Comparison of ENCODE assay signal across 30 cellular contexts in genomic region chr2:128610496-128610895, GRCh38.
"Had no signal": no experiment of that assay in that cellular context is flagged by ENCODE, and none has a peak within 500 bp of the region (broad histone marks: within the 10 kb centered on the region; RNA-seq: fewer than 3 reads in every experiment).

No MANE protein-coding gene starts in this region.

- H3K4me1 Mint-ChIP-seq: activated CD4-positive, alpha-beta T cell treated with anti-CD3 and anti-CD28 coated beads, Interleukin-2, amount 10 ng/mL, durations not matched to agents 24 days and 14 days; activated naive CD4-positive, alpha-beta T cell treated with anti-CD3 and anti-CD28 coated beads, Interleukin-2, amount 50 U/mL, for 24 hours; activated naive CD8-positive, alpha-beta T cell treated with anti-CD3 and anti-CD28 coated beads, Interleukin-2, amount 10 ng/mL, durations not matched to agents 7 days and 5 days had no signal

- H3K9me3 Mint-ChIP-seq: activated CD4-positive, alpha-beta T cell treated with anti-CD3 and anti-CD28 coated beads, Interleukin-2, amount 10 ng/mL, durations not matched to agents 24 days and 14 days; activated naive CD4-positive, alpha-beta T cell treated with anti-CD3 and anti-CD28 coated beads, Interleukin-2, amount 50 U/mL, for 24 hours; activated naive CD8-positive, alpha-beta T cell treated with anti-CD3 and anti-CD28 coated beads, Interleukin-2, amount 10 ng/mL, durations not matched to agents 7 days and 5 days; activated T-cell treated with anti-CD3 and anti-CD28 coated beads, Interleukin-2, amount 50 U/mL, for 24 hours; activated T-helper 2 cell treated with anti-CD3 and anti-CD28 coated beads, Interferon-gamma antibody, Interleukin-2, Interleukin-4, amounts not matched to agents 10 μg/mL and 5 μg/mL and 100 μg/mL, durations not matched to agents 14 hours and 24 hours and 36 hours; T-helper 1 cell treated with Interleukin-12 subunit alpha and Interleukin-12 subunit beta and Interleukin-4 antibody, amounts not matched to agents 30 μg/mL and 1 μg/mL, for 36 hours; T-helper 2 cell treated with Interferon-gamma antibody and Interleukin-4, amounts not matched to agents 5 μg/mL and 100 μg/mL, for 36 hours had no signal

- H3K36me3 Mint-ChIP-seq: activated naive CD4-positive, alpha-beta T cell treated with anti-CD3 and anti-CD28 coated beads, Interleukin-2, amount 50 U/mL, for 24 hours; activated naive CD8-positive, alpha-beta T cell treated with anti-CD3 and anti-CD28 coated beads, Interleukin-2, amount 10 ng/mL, durations not matched to agents 7 days and 5 days had no signal

- H3K27ac ChIP-seq: ascending aorta, cardiac muscle cell, SJSA1 had no signal

- H3K27me3 Mint-ChIP-seq: activated CD4-positive, alpha-beta T cell treated with anti-CD3 and anti-CD28 coated beads, Interleukin-2, amount 10 ng/mL, durations not matched to agents 24 days and 14 days; activated naive CD4-positive, alpha-beta T cell treated with anti-CD3 and anti-CD28 coated beads, Interleukin-2, amount 50 U/mL, for 24 hours; activated naive CD8-positive, alpha-beta T cell treated with anti-CD3 and anti-CD28 coated beads, Interleukin-2, amount 10 ng/mL, durations not matched to agents 7 days and 5 days; activated T-cell treated with anti-CD3 and anti-CD28 coated beads, Interleukin-2, amount 50 U/mL, for 24 hours had no signal

- H3K4me1 ChIP-seq: SJSA1 had no signal

- H3K27ac Mint-ChIP-seq: activated CD4-positive, alpha-beta T cell treated with anti-CD3 and anti-CD28 coated beads, Interleukin-2, amount 10 ng/mL, durations not matched to agents 24 days and 14 days; activated CD8-positive, alpha-beta T cell treated with anti-CD3 and anti-CD28 coated beads, Interleukin-2, amount 10 ng/mL, durations not matched to agents 7 days and 5 days; activated naive CD4-positive, alpha-beta T cell treated with anti-CD3 and anti-CD28 coated beads, Interleukin-2, amount 50 U/mL, for 24 hours; activated naive CD8-positive, alpha-beta T cell treated with anti-CD3 and anti-CD28 coated beads, Interleukin-2, amount 10 ng/mL, durations not matched to agents 7 days and 5 days; activated T-cell treated with anti-CD3 and anti-CD28 coated beads, Interleukin-2, amount 50 U/mL, for 24 hours; activated T-helper 2 cell treated with anti-CD3 and anti-CD28 coated beads, Interferon-gamma antibody, Interleukin-2, Interleukin-4, amounts not matched to agents 10 μg/mL and 5 μg/mL and 100 μg/mL, durations not matched to agents 14 hours and 24 hours and 36 hours; T-helper 1 cell treated with Interleukin-12 subunit alpha and Interleukin-12 subunit beta and Interleukin-4 antibody, amounts not matched to agents 30 μg/mL and 1 μg/mL, for 36 hours; T-helper 2 cell treated with Interferon-gamma antibody and Interleukin-4, amounts not matched to agents 5 μg/mL and 100 μg/mL, for 36 hours had no signal

- H3K36me3 ChIP-seq: ascending aorta, cardiac muscle cell, MG63, SJSA1 had no signal

- H3K27me3 ChIP-seq: ascending aorta, MG63, SJSA1 had no signal

- H3K4me3 ChIP-seq: ascending aorta, cardiac muscle cell, MG63, SJSA1 had no signal

- DNase-seq: activated CD4-positive, alpha-beta T cell treated with anti-CD3 and anti-CD28 coated beads, Interleukin-2, amount 10 ng/mL, durations not matched to agents 24 days and 14 days; activated CD4-positive, alpha-beta T cell treated with anti-CD3 and anti-CD28 coated beads, Interleukin-2, amount 50 U/mL, for 48 hours; activated CD8-positive, alpha-beta T cell treated with anti-CD3 and anti-CD28 coated beads, Interleukin-2, amount 10 ng/mL, durations not matched to agents 7 days and 5 days; activated gamma-delta T cell; activated naive CD4-positive, alpha-beta T cell treated with Interleukin-2 at 50 U/mL for 16 hours; activated T-cell treated with anti-CD3 and anti-CD28 coated beads, Interleukin-2, amount 50 U/mL, for 24 hours; amygdala; Kasumi-1; KG1; MG63; NCI-H1048; NCI-H1105 treated with DMSO at 0.1 percent for 48 hours; NCI-H1436; NCI-H1694; NCI-H1930; NCI-H2081 treated with DMSO at 0.1 percent for 48 hours; NCI-H226; NCI-H446 treated with DMSO at 0.1 percent for 48 hours; NCI-H524 treated with DMSO at 0.1 percent for 48 hours; SHP77 treated with DMSO at 0.1 percent for 48 hours; SK-N-SH had no signal

- ATAC-seq: activated CD8-positive, alpha-beta T cell treated with anti-CD3 and anti-CD28 coated beads, Interleukin-2, amount 10 ng/mL, durations not matched to agents 7 days and 5 days; Panc1 had no signal

- H3K9me3 ChIP-seq: ascending aorta, MG63, SJSA1, SK-N-SH had no signal

- H3K4me3 Mint-ChIP-seq: activated CD4-positive, alpha-beta T cell treated with anti-CD3 and anti-CD28 coated beads, Interleukin-2, amount 10 ng/mL, durations not matched to agents 24 days and 14 days; activated CD8-positive, alpha-beta T cell treated with anti-CD3 and anti-CD28 coated beads, Interleukin-2, amount 10 ng/mL, durations not matched to agents 7 days and 5 days; activated naive CD4-positive, alpha-beta T cell treated with anti-CD3 and anti-CD28 coated beads, Interleukin-2, amount 50 U/mL, for 24 hours; activated naive CD8-positive, alpha-beta T cell treated with anti-CD3 and anti-CD28 coated beads, Interleukin-2, amount 10 ng/mL, durations not matched to agents 7 days and 5 days; activated T-cell treated with anti-CD3 and anti-CD28 coated beads, Interleukin-2, amount 50 U/mL, for 24 hours; T-helper 1 cell treated with Interleukin-12 subunit alpha and Interleukin-12 subunit beta and Interleukin-4 antibody, amounts not matched to agents 30 μg/mL and 1 μg/mL, for 36 hours; T-helper 2 cell treated with Interferon-gamma antibody and Interleukin-4, amounts not matched to agents 5 μg/mL and 100 μg/mL, for 36 hours had no signal
